8 cellular contexts compared by ENCODE assay signal in genomic region chr17:74513987-74514631, GRCh38. TPM values are rescaled to one million over a fixed set of nuclear protein-coding genes. Genes with fewer than 3 reads are reported as not detected.
DNase-seq lines count a peak whose midpoint lies in the region; ATAC-seq and TF ChIP-seq lines count a peak whose summit lies in the region.

No MANE protein-coding gene starts in this region.

- no peak overlapping the region for H3K4me3 ChIP-seq in SK-N-SH (ENCODE audit: low read depth in 2 of 2, low read length in 1 of 2)
- no peak overlapping the region for H3K4me3 ChIP-seq in Peyer's patch
- H3K4me3 ChIP-seq in upper lobe of left lung = no peak overlapping the region

- H3K9me3 Mint-ChIP-seq in brain = peaks cover 14 to 31% (median 21%) of the 10 kb centered on the region in 5 experiments
- H3K9me3 Mint-ChIP-seq in natural killer cell treated with Interleukin-12 subunit alpha and Interleukin-12 subunit beta and Interleukin-15 and Interleukin-18, amount 100 ng/mL, for 72 hours = peaks cover 10% of the 10 kb centered on the region

- H3K27me3 Mint-ChIP-seq in brain = peaks cover 32% of the 10 kb centered on the region
- H3K27me3 Mint-ChIP-seq in natural killer cell treated with Interleukin-12 subunit alpha and Interleukin-12 subunit beta and Interleukin-15 and Interleukin-18, amount 100 ng/mL, for 72 hours = peaks cover 0 to 11% of the 10 kb centered on the region in 2 donors

- 57% methylated on average over 3 of the region's 3 CpGs for WGBS in SK-N-SH (ENCODE audit: low lambda C conversion rate)
- WGBS in upper lobe of left lung, 2 donors = 62 to 96% methylated on average over 3 of the region's 3 CpGs

- H3K27me3 ChIP-seq in SK-N-SH (ENCODE audit: insufficient read depth) = no peaks in the 10 kb centered on the region
- H3K27me3 ChIP-seq in Peyer's patch = no peaks in the 10 kb centered on the region
- H3K27me3 ChIP-seq in upper lobe of left lung = no peaks in the 10 kb centered on the region

- H3K9ac ChIP-seq in SK-N-SH = no peak overlapping the region

- peak overlapping the region in 4 of 5 experiments; percentile 19 to 58 (median 40) for H3K4me3 Mint-ChIP-seq in brain
- H3K4me3 Mint-ChIP-seq in natural killer cell treated with Interleukin-12 subunit alpha and Interleukin-12 subunit beta and Interleukin-15 and Interleukin-18, amount 100 ng/mL, for 72 hours = peak overlapping the region; percentile 52

- no peak for DNase-seq in SK-N-SH
- DNase-seq in Peyer's patch = peak in 2 of 3 donors; percentile 17 to 43
- DNase-seq in natural killer cell treated with Interleukin-12 subunit alpha and Interleukin-12 subunit beta and Interleukin-15 and Interleukin-18, amount 100 ng/mL, for 72 hours (ENCODE audit: low spot score) = no peak
- DNase-seq in upper lobe of left lung = no peak
- no peak for DNase-seq in HuH-7 (ENCODE audit: low spot score)

- no peak for TF ChIP-seq CTCF in SK-N-SH (IDR thresholded peaks at IDR 0.05)
- TF ChIP-seq CTCF in Peyer's patch (IDR thresholded peaks at IDR 0.05) = no peak
- no peak for TF ChIP-seq CTCF in brain (conservative IDR thresholded peaks at IDR 0.05)
- TF ChIP-seq CTCF in upper lobe of left lung (IDR thresholded peaks at IDR 0.05) = no peak

- CTCF ChIA-PET in SK-N-SH (lab: Yijun Ruan, JAX) = no interaction called here

- POLR2A ChIA-PET in SK-N-SH (lab: Yijun Ruan, JAX) = no interaction called here

- H2AFZ ChIP-seq in SK-N-SH (ENCODE audit: low read depth) = no peak overlapping the region

- no peaks in the 10 kb centered on the region for H3K79me2 ChIP-seq in SK-N-SH (ENCODE audit: insufficient read depth)

- no peaks in the 10 kb centered on the region for H3K4me1 ChIP-seq in SK-N-SH (ENCODE audit: control insufficient read depth in 1 of 2, insufficient read depth in 2 of 2, low read depth in 1 of 2, low read length in 1 of 2)
- H3K4me1 ChIP-seq in Peyer's patch = no peaks in the 10 kb centered on the region
- H3K4me1 ChIP-seq in upper lobe of left lung = peaks cover 0 to 6% (median 0%) of the 10 kb centered on the region in 4 donors

- peaks cover 6% of the 10 kb centered on the region for H3K36me3 Mint-ChIP-seq in brain
- H3K36me3 Mint-ChIP-seq in natural killer cell treated with Interleukin-12 subunit alpha and Interleukin-12 subunit beta and Interleukin-15 and Interleukin-18, amount 100 ng/mL, for 72 hours = peaks cover 16% of the 10 kb centered on the region

- no peaks in the 10 kb centered on the region for H4K20me1 ChIP-seq in SK-N-SH (ENCODE audit: insufficient read depth)

- H3K27ac ChIP-seq in SK-N-SH (ENCODE audit: low read depth in 2 of 2, low read length in 1 of 2) = no peak overlapping the region
- no peak overlapping the region for H3K27ac ChIP-seq in Peyer's patch
- H3K27ac ChIP-seq in upper lobe of left lung = peak overlapping the region in 1 of 4 donors; percentile 73

- peak overlapping the region; percentile 78 to 99 (median 87) for H3K27ac Mint-ChIP-seq in brain
- H3K27ac Mint-ChIP-seq in natural killer cell treated with Interleukin-12 subunit alpha and Interleukin-12 subunit beta and Interleukin-15 and Interleukin-18, amount 100 ng/mL, for 72 hours = peak overlapping the region; percentile 90 to 97

- H3F3A ChIP-seq in SK-N-SH (replicated peaks; ENCODE audit: insufficient read depth) = peaks cover 13% of the 10 kb centered on the region

- no peak for TF ChIP-seq RAD21 in SK-N-SH (IDR thresholded peaks at IDR 0.05; ENCODE audit: low read length)

- H3K9me2 ChIP-seq in SK-N-SH = no peaks in the 10 kb centered on the region

- no peaks in the 10 kb centered on the region for H3K36me3 ChIP-seq in SK-N-SH (replicated peaks in 1 of 2; ENCODE audit: control insufficient read depth in 1 of 2, insufficient read depth in 2 of 2, low read length in 1 of 2)
- H3K36me3 ChIP-seq in Peyer's patch = no peaks in the 10 kb centered on the region
- no peaks in the 10 kb centered on the region for H3K36me3 ChIP-seq in upper lobe of left lung

- TF ChIP-seq EP300 in SK-N-SH (IDR thresholded peaks at IDR 0.05; ENCODE audit: borderline replicate concordance in 1 of 2, low read depth in 1 of 2, low read length in 1 of 2) (no peak), upper lobe of left lung (IDR thresholded peaks at IDR 0.05) (no peak)

- ATAC-seq in SK-N-SH treated with all-trans-retinoic acid at 6 μM for 48 hours = no peak
- peak; percentile 42 to 80 for ATAC-seq in natural killer cell treated with Interleukin-12 subunit alpha and Interleukin-12 subunit beta and Interleukin-15 and Interleukin-18, amount 100 ng/mL, for 72 hours
- ATAC-seq in upper lobe of left lung (ENCODE audit: low FRiP score in 2 of 2) = no peak
- ATAC-seq in GM19328 (IDR thresholded peaks at IDR 0.05; ENCODE audit: unreplicated experiment) = no peak

- H3K4me1 Mint-ChIP-seq in brain = no peaks in the 10 kb centered on the region
- peaks cover 15 to 27% of the 10 kb centered on the region in 2 donors for H3K4me1 Mint-ChIP-seq in natural killer cell treated with Interleukin-12 subunit alpha and Interleukin-12 subunit beta and Interleukin-15 and Interleukin-18, amount 100 ng/mL, for 72 hours (ENCODE audit: low read depth in 2 of 2)

- H3K9me3 ChIP-seq in SK-N-SH = peaks cover 5% of the 10 kb centered on the region
- H3K9me3 ChIP-seq in Peyer's patch = no peaks in the 10 kb centered on the region
- no peaks in the 10 kb centered on the region for H3K9me3 ChIP-seq in upper lobe of left lung

- H3K4me2 ChIP-seq in SK-N-SH = no peak overlapping the region

- TF ChIP-seq POLR2A in Peyer's patch (IDR thresholded peaks at IDR 0.05) = no peak
- TF ChIP-seq POLR2A in upper lobe of left lung (IDR thresholded peaks at IDR 0.05) = no peak

TF ChIP-seq in SK-N-SH, 30 proteins besides CTCF, POLR2A, EP300 and RAD21 (continues in another document):
- peak; percentile 22; the same call in 1 of the 2 replicates for TF ChIP-seq USF2 (IDR thresholded peaks at IDR 0.05; ENCODE audit: borderline replicate concordance, low read depth, low read length)
- no peak for TF ChIP-seq JUND (IDR thresholded peaks at IDR 0.05)

TF ChIP-seq in SK-N-SH treated with all-trans-retinoic acid at 6 μM for 48 hours, 23 proteins besides CTCF, POLR2A, EP300 and RAD21 (continues in another document):
- no peak for TF ChIP-seq TOX (CRISPR knock-in tag; IDR thresholded peaks at IDR 0.05; ENCODE audit: borderline replicate concordance)
- no peak for TF ChIP-seq PATZ1 (CRISPR knock-in tag; IDR thresholded peaks at IDR 0.05; ENCODE audit: borderline replicate concordance)

RNA-seq across cellular contexts. Expression of gene CD300LB, which starts 17.2 kb away (rescaled TPM):
- polyA plus RNA-seq in SK-N-SH (2012; rRNA removed) (not detected in 2 replicates), brain (ENCODE audit: insufficient read depth, low read depth, low replicate concordance) (not detected)
- polyA plus RNA-seq in SK-N-SH (2012; cell fraction: cytosol; rRNA removed) = not detected in 2 replicates
- polyA plus RNA-seq in SK-N-SH (2012; cell fraction: nucleus; rRNA removed) = not detected in 2 replicates
- total RNA-seq in Peyer's patch (not detected), upper lobe of left lung (1 to 10 TPM in 3 of 6 donors, under 1 TPM in 3; 0.49 to 3.1 (median 1.5) TPM)
- under 1 TPM; 0.17 to 0.39 TPM for total RNA-seq in natural killer cell treated with Interleukin-12 subunit alpha and Interleukin-12 subunit beta and Interleukin-15 and Interleukin-18, amount 100 ng/mL, for 72 hours

RNA-seq across cellular contexts. Expression of gene CD300C, which starts 31.8 kb away (rescaled TPM):
- polyA plus RNA-seq in SK-N-SH (2012; rRNA removed) (not detected in 2 replicates), brain (ENCODE audit: insufficient read depth, low read depth, low replicate concordance) (0.36 TPM)
- not detected in 2 replicates for polyA plus RNA-seq in SK-N-SH (2012; cell fraction: cytosol; rRNA removed)
- polyA plus RNA-seq in SK-N-SH (2012; cell fraction: nucleus; rRNA removed) = not detected in 2 replicates
- total RNA-seq in Peyer's patch (not detected), upper lobe of left lung (10 to 100 TPM in 3 of 6 donors, 1 to 10 TPM in 2, under 1 TPM in 1; 0.98 to 19.4 (median 9.7) TPM)
- total RNA-seq in natural killer cell treated with Interleukin-12 subunit alpha and Interleukin-12 subunit beta and Interleukin-15 and Interleukin-18, amount 100 ng/mL, for 72 hours = 1 to 10 TPM; 1.5 to 5.8 TPM

RNA-seq across cellular contexts. Expression of gene CD300A, which starts 47.7 kb away (rescaled TPM):
- not detected in 2 replicates for polyA plus RNA-seq in SK-N-SH (2012; rRNA removed)
- polyA plus RNA-seq in SK-N-SH (2012; cell fraction: cytosol; rRNA removed) = not detected in 2 replicates
- polyA plus RNA-seq in SK-N-SH (2012; cell fraction: nucleus; rRNA removed) = not detected in 2 replicates
- total RNA-seq in Peyer's patch = 10 to 100 TPM in 1 of 4 donors, 1 to 10 TPM in 3; 1.1 to 61.1 (median 6.8) TPM
- 3.5 TPM for polyA plus RNA-seq in brain (ENCODE audit: insufficient read depth, low read depth, low replicate concordance)
- total RNA-seq in natural killer cell treated with Interleukin-12 subunit alpha and Interleukin-12 subunit beta and Interleukin-15 and Interleukin-18, amount 100 ng/mL, for 72 hours = 10 to 100 TPM; 17.6 to 43.7 TPM
- total RNA-seq in upper lobe of left lung = 10 to 100 TPM; 10.7 to 26.5 (median 18.0) TPM

RNA-seq across cellular contexts. Expression of gene CD300H, which starts 53.2 kb away (rescaled TPM):
- polyA plus RNA-seq in SK-N-SH (2012; rRNA removed) (not detected in 2 replicates), brain (ENCODE audit: insufficient read depth, low read depth, low replicate concordance) (not detected)
- polyA plus RNA-seq in SK-N-SH (2012; cell fraction: cytosol; rRNA removed) = not detected in 2 replicates
- not detected in 2 replicates for polyA plus RNA-seq in SK-N-SH (2012; cell fraction: nucleus; rRNA removed)
- total RNA-seq in Peyer's patch (not detected), upper lobe of left lung (1 to 10 TPM in 1 of 6 donors, under 1 TPM in 1, not detected in 4; 0.37 to 2.7 TPM)
- not detected for total RNA-seq in natural killer cell treated with Interleukin-12 subunit alpha and Interleukin-12 subunit beta and Interleukin-15 and Interleukin-18, amount 100 ng/mL, for 72 hours

Comparison
In these comparisons a context has a peak if more than half of its experiments do, and no peak if none do; other contexts are left out.
1. DNase-seq: peak in Peyer's patch (2 of 3); none in SK-N-SH (single experiment), natural killer cell treated with Interleukin-12 subunit alpha and Interleukin-12 subunit beta and Interleukin-15 and Interleukin-18, amount 100 ng/mL, for 72 hours (single experiment), upper lobe of left lung (0 of 2) and HuH-7 (single experiment).
2. ATAC-seq: peak in natural killer cell treated with Interleukin-12 subunit alpha and Interleukin-12 subunit beta and Interleukin-15 and Interleukin-18, amount 100 ng/mL, for 72 hours (2 of 2); none in SK-N-SH treated with all-trans-retinoic acid at 6 μM for 48 hours (single experiment), upper lobe of left lung (0 of 2) and GM19328 (single experiment).